In genomic region chr18:36828630-36829361, GRCh38 we compare ENCODE assay signal across 8 cellular contexts. TPM values are rescaled to one million over a fixed set of nuclear protein-coding genes. Genes with fewer than 3 reads are reported as not detected.
DNase-seq lines count a peak whose midpoint lies in the region; ATAC-seq and TF ChIP-seq lines count a peak whose summit lies in the region.

Gene KIAA1328, plus strand, starts transcription at chr18:36829127. Its CDS starts 12 bp downstream, at chr18:36829139.
Gene TPGS2, minus strand, starts transcription at chr18:36829002. Its CDS starts 235 bp downstream, at chr18:36828767.

- H3K27me3 ChIP-seq in RWPE2 (ENCODE audit: insufficient read depth, poor library complexity, severe bottlenecking) (no peaks in the 10 kb centered on the region), stomach smooth muscle (ENCODE audit: control insufficient read depth in 1 of 2, insufficient read depth in 2 of 2, low read length in 2 of 2) (no peaks in the 10 kb centered on the region)

- peak within 1 kb of the TSS; percentile 55 for H3K27ac ChIP-seq in RWPE2 (ENCODE audit: poor library complexity, severe bottlenecking)
- H3K27ac ChIP-seq in stomach smooth muscle (ENCODE audit: low read length): peak within 1 kb of the TSS; percentile 53

- H3K4me3 ChIP-seq in LNCaP clone FGC (ENCODE audit: low read depth, low read length) (peak within 1 kb of the TSS; percentile 95), RWPE2 (ENCODE audit: severe bottlenecking) (peak within 1 kb of the TSS; percentile 61), fibroblast of the aortic adventitia (ENCODE audit: low read depth, low read length) (peak within 1 kb of the TSS; percentile 97), stomach smooth muscle (ENCODE audit: low read length in 2 of 2) (peak within 1 kb of the TSS; percentile 96 to 97)

- H3K9ac ChIP-seq in ES-I3 (ENCODE audit: low read depth, low read length) (peak within 1 kb of the TSS; percentile 85), stomach smooth muscle (ENCODE audit: low read length in 2 of 2) (peak within 1 kb of the TSS; percentile 81 to 86)

- no peaks in the 10 kb centered on the region for H3K27me3 Mint-ChIP-seq in neural crest cell (ENCODE audit: low read depth)

- H3K9me3 ChIP-seq in ES-I3 (ENCODE audit: control insufficient read depth, insufficient read depth, low read length) (no peaks in the 10 kb centered on the region), RWPE2 (ENCODE audit: severe bottlenecking) (no peaks in the 10 kb centered on the region), stomach smooth muscle (ENCODE audit: control insufficient read depth in 2 of 2, low read length in 2 of 2) (no peaks in the 10 kb centered on the region)

- H3K9me3 Mint-ChIP-seq in neural crest cell: no peaks in the 10 kb centered on the region

- ATAC-seq in RWPE2 (ENCODE audit: low read depth): peak; percentile 86

- peak within 1 kb of the TSS; percentile 98 for H3K4me3 Mint-ChIP-seq in neural crest cell

- H3K36me3 ChIP-seq in ES-I3 (ENCODE audit: insufficient read depth, low read length) (no peaks in the 10 kb centered on the region), RWPE2 (ENCODE audit: low read depth) (peaks cover 9% of the 10 kb centered on the region), stomach smooth muscle (ENCODE audit: control insufficient read depth in 2 of 2, insufficient read depth in 2 of 2, low read length in 2 of 2) (no peaks in the 10 kb centered on the region)

- H3K4me1 Mint-ChIP-seq in neural crest cell: peaks cover 46% of the 10 kb centered on the region

- TF ChIP-seq CTCF in LNCaP clone FGC (IDR thresholded peaks at IDR 0.05; ENCODE audit: control insufficient read depth, extremely low read depth, insufficient read depth): peak; percentile 55
- peak; percentile 72 for TF ChIP-seq CTCF in RWPE2 (IDR thresholded peaks at IDR 0.05; ENCODE audit: poor library complexity, severe bottlenecking)
- TF ChIP-seq CTCF in fibroblast of the aortic adventitia (IDR thresholded peaks at IDR 0.05; ENCODE audit: insufficient read depth, low read length): peak; percentile 43
- peak; percentile 66 for TF ChIP-seq CTCF in neural crest cell (conservative IDR thresholded peaks at IDR 0.05)

- peak; percentile 80 for DNase-seq in H4 (ENCODE audit: low spot score)
- peak; percentile 38 for DNase-seq in LNCaP clone FGC (ENCODE audit: low read depth)
- peak; percentile 82 for DNase-seq in RWPE2 (ENCODE audit: low spot score)
- peak; percentile 85 for DNase-seq in activated effector memory CD4-positive, alpha-beta T cell treated with Interleukin-2 at 50 U/mL for 16 hours
- DNase-seq in fibroblast of the aortic adventitia (ENCODE audit: low read depth): peak; percentile 70
- peak; percentile 72 for DNase-seq in neural crest cell (ENCODE audit: low read depth, low spot score)

- H3K36me3 Mint-ChIP-seq in neural crest cell (ENCODE audit: low read depth): peaks cover 12% of the 10 kb centered on the region

- H3K4me1 ChIP-seq in ES-I3 (ENCODE audit: insufficient read depth, low read length) (peaks cover 4% of the 10 kb centered on the region; the same call in 1 of the 2 replicates), RWPE2 (ENCODE audit: insufficient read depth, poor library complexity, severe bottlenecking) (peaks cover 10% of the 10 kb centered on the region), stomach smooth muscle (ENCODE audit: control insufficient read depth, insufficient read depth, low read length) (no peaks in the 10 kb centered on the region)

- peak within 1 kb of the TSS; percentile 99 for H3K27ac Mint-ChIP-seq in neural crest cell (ENCODE audit: unreplicated experiment)

RNA-seq across cellular contexts. Expression of gene KIAA1328, which starts in this region (rescaled TPM):
- 2.5 and 3.0 TPM in 2 replicates for total RNA-seq in H4 (2014; rRNA removed; shearing (Covaris generic))
- 9.6 and 13.6 TPM in 2 replicates for total RNA-seq in fibroblast of the aortic adventitia (ENCODE audit: low replicate concordance)
- total RNA-seq in neural crest cell: 9.3 and 12.3 TPM in 2 replicates

RNA-seq across cellular contexts. Expression of gene TPGS2, which starts in this region (rescaled TPM):
- total RNA-seq in H4 (2014; rRNA removed; shearing (Covaris generic)): 255 and 313 TPM in 2 replicates
- total RNA-seq in fibroblast of the aortic adventitia (ENCODE audit: low replicate concordance) (62.8 and 115 TPM in 2 replicates), neural crest cell (175 and 179 TPM in 2 replicates)

Comparison
In these comparisons a context has a peak if more than half of its experiments do, and no peak if none do; other contexts are left out.
1. Peak in every context shown above with its lines: DNase-seq, ATAC-seq, H3K4me3 ChIP-seq and H3K27ac ChIP-seq.